In genomic region chr13:54287062-54287764, GRCh38 we compare ENCODE assay signal across 25 cellular contexts.
"Had no signal": no experiment of that assay in that cellular context is flagged by ENCODE, and none has a peak within 500 bp of the region (broad histone marks: within the 10 kb centered on the region; RNA-seq: fewer than 3 reads in every experiment).

No MANE protein-coding gene starts in this region.

- ATAC-seq: left colon; left ventricle myocardium superior; natural killer cell treated with Interleukin-12 subunit alpha and Interleukin-12 subunit beta and Interleukin-15 and Interleukin-18, amount 100 ng/mL, for 72 hours; psoas muscle; right lobe of liver; stimulated activated memory B cell treated with anti-CD40 and anti-IgM and Interleukin-4, amounts not matched to agents 10 μg/mL and 1 μg/mL and 100 μg/mL, for 72 hours had no signal

- H3K36me3 ChIP-seq: neural progenitor cell, right lobe of liver, tibial nerve, upper lobe of right lung, vagina had no signal

- H3K9me3 ChIP-seq: right lobe of liver, testis, vagina had no signal

- H3K4me3 Mint-ChIP-seq: natural killer cell treated with Interleukin-12 subunit alpha and Interleukin-12 subunit beta and Interleukin-15 and Interleukin-18, amount 100 ng/mL, for 72 hours; neural progenitor cell; stimulated activated memory B cell treated with anti-CD40 and anti-IgM and Interleukin-4, amounts not matched to agents 10 μg/mL and 1 μg/mL and 100 μg/mL, for 72 hours; stimulated activated naive CD8-positive, alpha-beta T cell treated with anti-CD3 and anti-CD28 coated beads, Interleukin-15, Interleukin-2, amounts not matched to agents 100 ng/mL and 50 ng/mL, for 24 hours had no signal

- H3K27ac ChIP-seq: hepatocyte, neural progenitor cell, parathyroid adenoma, psoas muscle, right lobe of liver, testis, tibial nerve, upper lobe of right lung, vagina had no signal

- DNase-seq: dermis blood vessel endothelial cell; foreskin melanocyte; head of caudate nucleus; left colon; left ventricle myocardium superior; mesenchymal stem cell; midbrain; occipital lobe; psoas muscle; retina; stimulated activated CD4-positive, alpha-beta T cell treated with anti-CD3 and anti-CD28 coated beads, Interleukin-15, amount 100 ng/mL, for 24 hours; stimulated activated CD4-positive, alpha-beta T cell treated with anti-CD3 and anti-CD28 coated beads, Interleukin-1b, Interleukin-23, amount 100 ng/mL, for 48 hours; stimulated activated CD4-positive, alpha-beta T cell treated with anti-CD3 and anti-CD28 coated beads, Interleukin-4, amount 100 ng/mL, for 24 hours; testis; upper lobe of right lung had no signal

- H3K9ac ChIP-seq: neural progenitor cell, parathyroid adenoma had no signal

- H3K4me1 ChIP-seq: neural progenitor cell, parathyroid adenoma, psoas muscle, right lobe of liver, testis, tibial nerve, upper lobe of right lung, vagina had no signal

- H3K4me1 Mint-ChIP-seq: neural progenitor cell; stimulated activated memory B cell treated with anti-CD40 and anti-IgM and Interleukin-4, amounts not matched to agents 10 μg/mL and 1 μg/mL and 100 μg/mL, for 72 hours had no signal

- H3K27me3 Mint-ChIP-seq: natural killer cell treated with Interleukin-12 subunit alpha and Interleukin-12 subunit beta and Interleukin-15 and Interleukin-18, amount 100 ng/mL, for 72 hours; stimulated activated memory B cell treated with anti-CD40 and anti-IgM and Interleukin-4, amounts not matched to agents 10 μg/mL and 1 μg/mL and 100 μg/mL, for 72 hours; stimulated activated naive CD8-positive, alpha-beta T cell treated with anti-CD3 and anti-CD28 coated beads, Interleukin-15, Interleukin-2, amounts not matched to agents 100 ng/mL and 50 ng/mL, for 24 hours had no signal

- H3K4me3 ChIP-seq: hepatocyte, lung, neural progenitor cell, psoas muscle, right lobe of liver, testis, tibial nerve, upper lobe of right lung, vagina had no signal

- H3K27me3 ChIP-seq: hepatocyte, neural progenitor cell, right lobe of liver, testis, tibial nerve, upper lobe of right lung, vagina had no signal

- H3K36me3 Mint-ChIP-seq: stimulated activated memory B cell treated with anti-CD40 and anti-IgM and Interleukin-4, amounts not matched to agents 10 μg/mL and 1 μg/mL and 100 μg/mL, for 72 hours had no signal

- H3K27ac Mint-ChIP-seq: natural killer cell treated with Interleukin-12 subunit alpha and Interleukin-12 subunit beta and Interleukin-15 and Interleukin-18, amount 100 ng/mL, for 72 hours; neural progenitor cell; stimulated activated memory B cell treated with anti-CD40 and anti-IgM and Interleukin-4, amounts not matched to agents 10 μg/mL and 1 μg/mL and 100 μg/mL, for 72 hours; stimulated activated naive CD8-positive, alpha-beta T cell treated with anti-CD3 and anti-CD28 coated beads, Interleukin-15, Interleukin-2, amounts not matched to agents 100 ng/mL and 50 ng/mL, for 24 hours had no signal
